In the genomic region with DNA sequence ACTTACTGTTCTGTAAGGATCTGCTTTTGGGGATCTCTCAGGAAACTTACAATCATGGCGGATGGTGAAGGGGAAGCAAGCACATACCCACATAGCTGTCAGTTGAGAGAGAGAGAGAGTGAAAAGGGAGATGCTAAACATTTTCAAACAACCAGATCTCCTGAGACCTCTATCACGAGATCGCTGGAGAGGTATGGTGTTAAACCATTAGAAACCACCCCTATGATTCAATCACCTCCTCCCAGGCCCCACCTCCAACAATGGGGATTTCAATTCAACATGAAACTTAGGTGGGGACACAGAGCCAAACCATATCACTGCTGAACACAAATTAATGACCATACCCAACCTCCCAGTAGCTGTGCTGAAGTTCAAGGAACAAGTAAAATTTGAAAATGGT, we compare ENCODE assay signal across 39 cellular contexts. TPM values are rescaled to one million over a fixed set of nuclear protein-coding genes. Genes with fewer than 3 reads are reported as not detected.
"Had no signal": no experiment of that assay in that cellular context is flagged by ENCODE, and none has a peak within 500 bp of the region (broad histone marks: within the 10 kb centered on the region; RNA-seq: fewer than 3 reads in every experiment).

No MANE protein-coding gene starts in this region.

- H3K36me3 ChIP-seq: MG63 had no signal

- H3K4me3 ChIP-seq: MG63 had no signal

- H3K27me3 ChIP-seq: MG63 had no signal

- DNase-seq: Kasumi-1, MG63, MM.1S, MV-4-11, NCI-H1048, NCI-H1092, NCI-H1092 treated with DMSO at 0.1 percent for 48 hours, NCI-H1105, NCI-H1105 treated with DMSO at 0.1 percent for 48 hours, NCI-H1417, NCI-H1417 treated with DMSO at 0.1 percent for 48 hours, NCI-H1436, NCI-H1436 treated with DMSO at 0.1 percent for 48 hours, NCI-H146, NCI-H1694 treated with DMSO at 0.1 percent for 48 hours, NCI-H187, NCI-H187 treated with DMSO at 0.1 percent for 48 hours, NCI-H1930, NCI-H2029, NCI-H2029 treated with DMSO at 0.1 percent for 48 hours, NCI-H2081, NCI-H2081 treated with DMSO at 0.1 percent for 48 hours, NCI-H2107, NCI-H2171, NCI-H2171 treated with DMSO at 0.1 percent for 48 hours, NCI-H2227 treated with DMSO at 0.1 percent for 48 hours, NCI-H226, NCI-H345, NCI-H446, NCI-H446 treated with DMSO at 0.1 percent for 48 hours, NCI-H510A, NCI-H510A treated with DMSO at 0.1 percent for 48 hours, NCI-H524, NCI-H524 treated with DMSO at 0.1 percent for 48 hours, NCI-H526 had no signal

RNA-seq across cellular contexts. Expression of a gene that starts 48.2 kb away (rescaled TPM):
- total RNA-seq: LHCN-M2, M059J, MCF 10A, NCI-H460 had no signal
